27 cellular contexts compared by ENCODE assay signal in the genomic region with DNA sequence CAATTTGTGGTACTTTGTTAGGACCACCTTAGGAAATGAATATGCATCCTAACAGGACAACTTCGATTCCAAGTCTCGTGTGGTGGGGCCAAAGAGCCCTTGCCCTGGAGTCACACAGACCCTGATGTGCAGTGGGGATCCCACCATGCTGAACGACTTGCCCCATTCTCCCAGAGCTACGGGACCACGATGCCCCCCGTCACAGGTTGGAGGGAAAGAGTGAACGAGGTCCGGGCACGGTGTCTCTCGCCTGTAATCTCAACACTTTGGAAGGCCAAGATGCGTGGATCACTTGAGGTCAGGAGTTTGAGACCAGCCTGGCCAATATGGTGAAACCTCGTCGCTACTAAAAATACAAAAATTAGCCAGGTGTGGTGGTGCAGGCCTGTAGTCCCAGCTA. TPM values are rescaled to one million over a fixed set of nuclear protein-coding genes. Genes with fewer than 3 reads are reported as not detected.
"Had no signal": no experiment of that assay in that cellular context is flagged by ENCODE, and none has a peak within 500 bp of the region (broad histone marks: within the 10 kb centered on the region; RNA-seq: fewer than 3 reads in every experiment).

No MANE protein-coding gene starts in this region.

- H3K9me3 ChIP-seq: left lung, lower lobe of right lung, neutrophil, ovary, right atrium auricular region, right lobe of liver, tibial nerve, vagina had no signal

- H3K36me3 ChIP-seq: left lung, lower lobe of right lung, neutrophil, ovary, right atrium auricular region, right lobe of liver, tibial nerve, vagina had no signal

- ATAC-seq: left colon; left lung; lower lobe of right lung; natural killer cell; right lobe of liver; stimulated activated memory B cell treated with anti-CD40 and anti-IgM and Interleukin-4, amounts not matched to agents 10 μg/mL and 1 μg/mL and 100 μg/mL, for 72 hours; stimulated activated naive CD8-positive, alpha-beta T cell treated with anti-CD3 and anti-CD28 coated beads, Interleukin-15, amount 100 ng/mL, for 72 hours had no signal

- H3K4me1 ChIP-seq: left lung, lower lobe of right lung, right atrium auricular region, right lobe of liver, tibial nerve, vagina had no signal

- H3K4me2 ChIP-seq: smooth muscle cell had no signal

- H3K4me3 ChIP-seq: left lung, lower lobe of right lung, ovary, right atrium auricular region, right lobe of liver, smooth muscle cell, tibial nerve, vagina had no signal

- DNase-seq: hippocampal formation; kidney glomerular epithelial cell; left colon; lower lobe of right lung; mammary epithelial cell; mesenchymal stem cell; naive B cell; natural killer cell; nephron progenitor cell; right lobe of liver; stimulated activated CD4-positive, alpha-beta T cell treated with anti-CD3 and anti-CD28 coated beads, Interleukin-1b, Interleukin-23, amount 100 ng/mL, for 48 hours; stimulated activated CD4-positive, alpha-beta T cell treated with anti-CD3 and anti-CD28 coated beads, Interleukin-2, amount 100 ng/mL, for 48 hours; stimulated activated CD4-positive, alpha-beta T cell treated with anti-CD3 and anti-CD28 coated beads, Interleukin-4, amount 100 ng/mL, for 4 hours; stimulated activated CD8-positive, alpha-beta memory T cell treated with anti-CD3 and anti-CD28 coated beads, Interleukin-4, amount 100 ng/mL, for 48 hours; stimulated activated naive CD4-positive, alpha-beta T cell treated with Interleukin-2 at 50 U/mL for 16 hours; stimulated activated naive CD8-positive, alpha-beta T cell treated with anti-CD3 and anti-CD28 coated beads, Interleukin-15, amount 100 ng/mL, for 72 hours; substantia nigra had no signal

- H3K27ac ChIP-seq: left lung, lower lobe of right lung, neutrophil, ovary, right atrium auricular region, right lobe of liver, tibial nerve, vagina had no signal

- H3K27me3 ChIP-seq: ovary, right atrium auricular region, right lobe of liver, vagina had no signal

RNA-seq across cellular contexts. Expression of gene MSX1, which starts 14.4 kb away (rescaled TPM):
- total RNA-seq: mononuclear cell, natural killer cell had no signal
- polyA plus RNA-seq: keratinocyte had no signal
